ENCODE assay signal across 8 cellular contexts in the genomic region with DNA sequence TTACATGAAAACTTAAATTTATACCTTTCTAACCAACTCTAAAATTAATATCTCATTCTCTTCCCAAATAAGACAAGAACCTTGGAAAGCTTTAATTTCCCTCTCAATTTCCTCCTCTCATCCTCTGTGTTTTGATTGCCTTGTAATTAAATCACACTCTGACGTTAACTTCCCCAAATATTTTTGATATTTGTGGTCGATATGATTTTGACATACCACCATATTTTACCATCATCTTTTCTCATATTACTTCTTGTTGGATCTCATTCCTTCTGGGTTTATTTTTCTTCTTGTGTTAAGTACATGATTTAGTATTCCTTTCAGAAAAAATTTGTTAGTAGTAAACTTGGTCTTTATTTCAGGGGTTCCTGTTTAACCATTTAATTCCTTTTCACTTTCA.
"Had no signal": no experiment of that assay in that cellular context is flagged by ENCODE, and none has a peak within 500 bp of the region (broad histone marks: within the 10 kb centered on the region; RNA-seq: fewer than 3 reads in every experiment).

No MANE protein-coding gene starts in this region.

- H3K9me3 Mint-ChIP-seq: HFFc6 had no signal

- H3K27ac ChIP-seq: GM23248 had no signal

- ATAC-seq: HCT116, K562 had no signal

- H3K4me1 ChIP-seq: HAP-1 had no signal

- H3K4me3 ChIP-seq: GM23248, HAP-1, K562 had no signal

- H3K4me3 Mint-ChIP-seq: HFFc6 had no signal

- H2AFZ ChIP-seq: GM23248 had no signal

- H3K36me3 ChIP-seq: HAP-1 had no signal

- H3K27ac Mint-ChIP-seq: HFFc6 had no signal

- DNase-seq: GM23248, GOT3, H7, HFFc6, IMR-90 had no signal

- H3K9ac ChIP-seq: GM23248 had no signal

- H3K9me3 ChIP-seq: HAP-1 had no signal
